ENCODE assay signal across 3 cellular contexts in the genomic region with DNA sequence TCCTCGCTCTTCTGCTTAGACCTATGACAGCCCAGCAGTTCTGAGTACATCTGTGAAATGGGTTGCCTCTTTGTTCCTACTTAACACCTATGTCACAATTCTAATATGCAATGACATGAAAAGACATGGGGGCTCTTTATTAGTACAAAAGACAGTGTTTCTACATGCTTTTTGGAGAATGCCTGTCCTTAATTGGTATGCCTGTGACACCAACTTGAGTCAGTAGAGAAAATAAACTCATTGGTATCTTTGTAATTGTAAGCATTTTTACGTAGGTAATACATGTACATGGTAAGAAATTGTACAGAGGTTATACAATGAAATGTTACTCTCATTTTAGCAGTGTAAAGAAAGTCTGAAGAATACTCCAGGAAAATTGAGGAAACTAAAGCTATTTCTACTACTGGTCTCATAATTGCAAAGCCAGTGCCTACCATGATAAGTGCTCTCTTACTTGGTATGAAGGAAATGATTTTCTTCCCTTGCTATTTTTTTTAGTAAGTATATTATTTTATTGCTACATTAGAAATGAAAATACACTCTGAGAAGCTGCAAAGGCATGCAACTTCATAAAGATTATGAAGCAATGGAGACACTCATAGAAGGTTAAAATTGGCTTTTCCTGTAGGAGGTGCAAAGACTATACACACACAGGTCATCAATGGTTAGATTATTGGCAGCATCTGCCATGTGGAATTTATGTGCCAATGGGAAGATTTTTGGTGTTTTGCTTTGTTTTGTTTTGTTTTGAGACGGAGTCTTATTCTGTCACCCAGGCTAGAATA.
A peak's percentile ranks its signal among the peaks of the same experiment; 100 is the strongest.
TF ChIP-seq lines count a peak whose summit lies in the region.

No MANE protein-coding gene starts in this region.

TF ChIP-seq in HepG2, 621 proteins besides CTCF, POLR2A, EP300 and RAD21:
- TF ChIP-seq ZNF629 (CRISPR knock-in tag; conservative IDR thresholded peaks at IDR 0.05): peak; percentile 31; the same call in 1 of the 2 replicates
- no peak for TF ChIP-seq ZNF558 (CRISPR knock-in tag; IDR thresholded peaks at IDR 0.05; ENCODE audit: borderline replicate concordance)

TF ChIP-seq in K562, 482 proteins besides CTCF, POLR2A, EP300 and RAD21:
- TF ChIP-seq NFE2L1 (tag; IDR thresholded peaks at IDR 0.05; ENCODE audit: borderline replicate concordance, low read depth) (no peak), ZBED1 (IDR thresholded peaks at IDR 0.05) (no peak), HDGF (IDR thresholded peaks at IDR 0.05) (no peak), BCL6 (CRISPR knock-in tag; IDR thresholded peaks at IDR 0.05) (no peak), RBM25 (IDR thresholded peaks at IDR 0.05; ENCODE audit: low read depth, low read length, severe bottlenecking) (peak; percentile 3), ZNF124 (CRISPR knock-in tag; IDR thresholded peaks at IDR 0.05) (no peak), JUN (IDR thresholded peaks at IDR 0.05; ENCODE audit: borderline replicate concordance, low read depth, low read length) (no peak), JUN (CRISPR knock-in tag; IDR thresholded peaks at IDR 0.05; ENCODE audit: borderline replicate concordance) (no peak)
- TF ChIP-seq, protein P1, sequence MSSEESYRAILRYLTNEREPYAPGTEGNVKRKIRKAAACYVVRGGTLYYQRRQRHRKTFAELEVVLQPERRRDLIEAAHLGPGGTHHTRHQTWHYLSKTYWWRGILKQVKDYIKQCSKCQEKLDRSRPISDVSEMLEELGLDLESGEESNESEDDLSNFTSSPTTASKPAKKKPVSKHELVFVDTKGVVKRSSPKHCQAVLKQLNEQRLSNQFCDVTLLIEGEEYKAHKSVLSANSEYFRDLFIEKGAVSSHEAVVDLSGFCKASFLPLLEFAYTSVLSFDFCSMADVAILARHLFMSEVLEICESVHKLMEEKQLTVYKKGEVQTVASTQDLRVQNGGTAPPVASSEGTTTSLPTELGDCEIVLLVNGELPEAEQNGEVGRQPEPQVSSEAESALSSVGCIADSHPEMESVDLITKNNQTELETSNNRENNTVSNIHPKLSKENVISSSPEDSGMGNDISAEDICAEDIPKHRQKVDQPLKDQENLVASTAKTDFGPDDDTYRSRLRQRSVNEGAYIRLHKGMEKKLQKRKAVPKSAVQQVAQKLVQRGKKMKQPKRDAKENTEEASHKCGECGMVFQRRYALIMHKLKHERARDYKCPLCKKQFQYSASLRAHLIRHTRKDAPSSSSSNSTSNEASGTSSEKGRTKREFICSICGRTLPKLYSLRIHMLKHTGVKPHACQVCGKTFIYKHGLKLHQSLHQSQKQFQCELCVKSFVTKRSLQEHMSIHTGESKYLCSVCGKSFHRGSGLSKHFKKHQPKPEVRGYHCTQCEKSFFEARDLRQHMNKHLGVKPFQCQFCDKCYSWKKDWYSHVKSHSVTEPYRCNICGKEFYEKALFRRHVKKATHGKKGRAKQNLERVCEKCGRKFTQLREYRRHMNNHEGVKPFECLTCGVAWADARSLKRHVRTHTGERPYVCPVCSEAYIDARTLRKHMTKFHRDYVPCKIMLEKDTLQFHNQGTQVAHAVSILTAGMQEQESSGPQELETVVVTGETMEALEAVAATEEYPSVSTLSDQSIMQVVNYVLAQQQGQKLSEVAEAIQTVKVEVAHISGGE (CRISPR knock-in tag; IDR thresholded peaks at IDR 0.05): no peak

TF ChIP-seq in HEK293T, 16 proteins besides CTCF, POLR2A, EP300 and RAD21:
- TF ChIP-seq L3MBTL2 (conservative IDR thresholded peaks at IDR 0.05) (no peak), HDGF (IDR thresholded peaks at IDR 0.05; ENCODE audit: borderline replicate concordance) (no peak), LEF1 (IDR thresholded peaks at IDR 0.05; ENCODE audit: borderline replicate concordance) (no peak), FOXA1 (IDR thresholded peaks at IDR 0.05) (no peak), ARNT (IDR thresholded peaks at IDR 0.05) (no peak), FOXM1 (IDR thresholded peaks at IDR 0.05; ENCODE audit: borderline replicate concordance) (no peak), BHLHE40 (IDR thresholded peaks at IDR 0.05; ENCODE audit: borderline replicate concordance) (no peak), TARDBP (IDR thresholded peaks at IDR 0.05) (no peak), SUZ12 (IDR thresholded peaks at IDR 0.05) (no peak), ZNF384 (IDR thresholded peaks at IDR 0.05) (no peak)
- TF ChIP-seq, protein P2, sequence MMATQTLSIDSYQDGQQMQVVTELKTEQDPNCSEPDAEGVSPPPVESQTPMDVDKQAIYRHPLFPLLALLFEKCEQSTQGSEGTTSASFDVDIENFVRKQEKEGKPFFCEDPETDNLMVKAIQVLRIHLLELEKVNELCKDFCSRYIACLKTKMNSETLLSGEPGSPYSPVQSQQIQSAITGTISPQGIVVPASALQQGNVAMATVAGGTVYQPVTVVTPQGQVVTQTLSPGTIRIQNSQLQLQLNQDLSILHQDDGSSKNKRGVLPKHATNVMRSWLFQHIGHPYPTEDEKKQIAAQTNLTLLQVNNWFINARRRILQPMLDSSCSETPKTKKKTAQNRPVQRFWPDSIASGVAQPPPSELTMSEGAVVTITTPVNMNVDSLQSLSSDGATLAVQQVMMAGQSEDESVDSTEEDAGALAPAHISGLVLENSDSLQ (IDR thresholded peaks at IDR 0.05): no peak
